Comparison of ENCODE assay signal across 15 cellular contexts in genomic region chr3:60582285-60582684, GRCh38.
DNase-seq lines count a peak whose midpoint lies in the region; ATAC-seq, FAIRE-seq and TF ChIP-seq lines count a peak whose summit lies in the region.
"Had no signal": no experiment of that assay in that cellular context is flagged by ENCODE, and none has a peak within 500 bp of the region (broad histone marks: within the 10 kb centered on the region; RNA-seq: fewer than 3 reads in every experiment).

No MANE protein-coding gene starts in this region.

- no peak overlapping the region for H3K4me3 Mint-ChIP-seq in HFFc6
- no peak overlapping the region for H3K4me3 Mint-ChIP-seq in naive thymus-derived CD4-positive, alpha-beta T cell
- H3K4me3 Mint-ChIP-seq: CD14-positive monocyte, WTC11 had no signal

- no peak overlapping the region for H3K4me3 ChIP-seq in GM12878
- no peak overlapping the region for H3K4me3 ChIP-seq in left lung
- H3K4me3 ChIP-seq in naive thymus-derived CD4-positive, alpha-beta T cell (ENCODE audit: low read length) = no peak overlapping the region

- CTCF ChIA-PET in GM12878 (lab: Yijun Ruan, JAX) = interaction anchor here (0.9 kb wide), 1 partner anchor 789 kb away, joined by 4 read pairs; no protein-coding TSS in a partner anchor
- CTCF ChIA-PET in naive thymus-derived CD4-positive, alpha-beta T cell (lab: Charles Lee) = no interaction called here

- DNase-seq in ACHN (peak; percentile 13), HFFc6 (peak; percentile 13), GM12878 (ENCODE audit: low read depth, low spot score) (no peak), left lung (no peak), AG08396 (ENCODE audit: low spot score) (no peak), NCI-H446 treated with DMSO at 0.1 percent for 48 hours (lab: John Stamatoyannopoulos, UW) (no peak)
- no peak for DNase-seq in naive thymus-derived CD4-positive, alpha-beta T cell
- DNase-seq: activated T-cell treated with anti-CD3 and anti-CD28 coated beads, Interleukin-2, amount 50 U/mL, for 48 hours; caudate nucleus; KBM-7; NCI-H2171; SHP77 treated with DMSO at 0.1 percent for 48 hours had no signal

- in situ Hi-C loops in ACHN (cut with HindIII; ENCODE audit: low pct_ligation_motif_present, low pct_unique_long_range_greater_than_20kb, low sequenced_read_pairs) = no loop called here
- in situ Hi-C loops in GM12878 (cut with MboI) = no loop called here

- POLR2A ChIA-PET in GM12878 (lab: Charles Lee) = no interaction called here
- POLR2A ChIA-PET in naive thymus-derived CD4-positive, alpha-beta T cell (lab: Charles Lee) = no interaction called here

- no peaks in the 10 kb centered on the region; the same call in 1 of the 2 replicates for H3K27me3 Mint-ChIP-seq in HFFc6 (ENCODE audit: insufficient read depth)
- H3K27me3 Mint-ChIP-seq in naive thymus-derived CD4-positive, alpha-beta T cell = peaks cover 0 to 6% (median 0%) of the 10 kb centered on the region in 5 donors

- no peak overlapping the region for H3K4me2 ChIP-seq in GM12878 (ENCODE audit: control insufficient read depth, insufficient read depth)

- H3K9me3 ChIP-seq in GM12878 (replicated peaks; ENCODE audit: control insufficient read depth, insufficient read depth, low read length) (no peaks in the 10 kb centered on the region), left lung (no peaks in the 10 kb centered on the region)
- H3K9me3 ChIP-seq in naive thymus-derived CD4-positive, alpha-beta T cell (ENCODE audit: control insufficient read depth in 2 of 3, low read length in 3 of 3) = no peaks in the 10 kb centered on the region

- no peak for FAIRE-seq in GM12878 (lab: Jason Lieb, UNC)

- intact Hi-C loops in GM12878 (cut with micrococcal nuclease; ENCODE audit: unreplicated experiment) = loop anchor here (10.0 kb wide), 1 partner anchor 793 kb away; no protein-coding TSS in a partner anchor
- intact Hi-C loops in left lung (cut with DNase I) = no loop called here
- intact Hi-C loops in naive thymus-derived CD4-positive, alpha-beta T cell (cut with micrococcal nuclease) = no loop called here

- H3K4me1 Mint-ChIP-seq in HFFc6 (ENCODE audit: low read depth) = peaks cover 40% of the 10 kb centered on the region
- peaks cover 0 to 1% (median 0%) of the 10 kb centered on the region in 7 donors for H3K4me1 Mint-ChIP-seq in naive thymus-derived CD4-positive, alpha-beta T cell
- H3K4me1 Mint-ChIP-seq: CD14-positive monocyte had no signal

- H3K4me1 ChIP-seq in GM12878 (ENCODE audit: control insufficient read depth, insufficient read depth, low read length) = no peaks in the 10 kb centered on the region
- no peaks in the 10 kb centered on the region for H3K4me1 ChIP-seq in left lung
- H3K4me1 ChIP-seq in naive thymus-derived CD4-positive, alpha-beta T cell (ENCODE audit: control insufficient read depth in 2 of 2, insufficient read depth in 2 of 2, low read length in 2 of 2) = no peaks in the 10 kb centered on the region

- no peak overlapping the region for H2AFZ ChIP-seq in GM12878 (ENCODE audit: control insufficient read depth, low read depth, low read length)

- H3K27ac ChIP-seq in GM12878 (ENCODE audit: control insufficient read depth, insufficient read depth) = no peak overlapping the region
- H3K27ac ChIP-seq in left lung = no peak overlapping the region
- H3K27ac ChIP-seq in naive thymus-derived CD4-positive, alpha-beta T cell (ENCODE audit: low read depth, low read length) = no peak overlapping the region

- TF ChIP-seq POLR2A in GM12878 (IDR thresholded peaks at IDR 0.05; ENCODE audit: low read depth, low read length) = no peak

- TF ChIP-seq RAD21 in GM12878 (IDR thresholded peaks at IDR 0.05; ENCODE audit: insufficient read depth, low read depth, low read length) = peak; percentile 25; the same call in 1 of the 2 replicates

- no peaks in the 10 kb centered on the region for H3K36me3 Mint-ChIP-seq in HFFc6 (ENCODE audit: low read depth)
- peaks cover 0 to 3% (median 0%) of the 10 kb centered on the region in 5 donors for H3K36me3 Mint-ChIP-seq in naive thymus-derived CD4-positive, alpha-beta T cell
- H3K36me3 Mint-ChIP-seq: CD14-positive monocyte had no signal

- no peak for ATAC-seq in GM12878
- peak; percentile 56 for ATAC-seq in left lung
- no peak for ATAC-seq in HG03108 (IDR thresholded peaks at IDR 0.05; ENCODE audit: unreplicated experiment)
- ATAC-seq in naive thymus-derived CD4-positive, alpha-beta T cell = no peak
- ATAC-seq: WTC11 had no signal

- H3K36me3 ChIP-seq in GM12878 (ENCODE audit: control insufficient read depth in 2 of 2, insufficient read depth in 2 of 2, low read length in 1 of 2) = no peaks in the 10 kb centered on the region
- no peaks in the 10 kb centered on the region for H3K36me3 ChIP-seq in left lung
- no peaks in the 10 kb centered on the region for H3K36me3 ChIP-seq in naive thymus-derived CD4-positive, alpha-beta T cell (ENCODE audit: control insufficient read depth in 2 of 3, insufficient read depth in 3 of 3, low read length in 3 of 3)

- SMC1A ChIA-PET in GM12878 (lab: Charles Lee; ENCODE audit: uncharacterized antibody, unreplicated experiment) = no interaction called here

- no peaks in the 10 kb centered on the region for H3K27me3 ChIP-seq in GM12878 (replicated peaks in 1 of 2; ENCODE audit: control insufficient read depth in 2 of 2, insufficient read depth in 2 of 2, low read length in 1 of 2)
- no peaks in the 10 kb centered on the region for H3K27me3 ChIP-seq in left lung
- H3K27me3 ChIP-seq in naive thymus-derived CD4-positive, alpha-beta T cell (ENCODE audit: control insufficient read depth in 2 of 2, insufficient read depth in 2 of 2, low read length in 2 of 2) = no peaks in the 10 kb centered on the region

- H3K27ac Mint-ChIP-seq in HFFc6 = no peak overlapping the region
- no peak overlapping the region for H3K27ac Mint-ChIP-seq in naive thymus-derived CD4-positive, alpha-beta T cell
- H3K27ac Mint-ChIP-seq: CD14-positive monocyte, WTC11 had no signal

- no peak overlapping the region for H3K9ac ChIP-seq in GM12878 (ENCODE audit: control insufficient read depth, insufficient read depth, low read length)

- no peaks in the 10 kb centered on the region for H3K9me3 Mint-ChIP-seq in HFFc6
- peaks cover 0 to 5% (median 0%) of the 10 kb centered on the region in 11 donors for H3K9me3 Mint-ChIP-seq in naive thymus-derived CD4-positive, alpha-beta T cell

- H3K79me2 ChIP-seq in GM12878 (ENCODE audit: control insufficient read depth, insufficient read depth, low read length) = no peaks in the 10 kb centered on the region

- no peak for TF ChIP-seq EP300 in GM12878 (IDR thresholded peaks at IDR 0.05; ENCODE audit: borderline replicate concordance in 1 of 2, control insufficient read depth in 1 of 2, low read depth in 2 of 2, low read length in 2 of 2)

- no peaks in the 10 kb centered on the region for H4K20me1 ChIP-seq in GM12878 (ENCODE audit: control insufficient read depth, insufficient read depth)

- BruUV-seq in GM12878 (replicated peaks; lab: Mats Ljungman, UMichigan) = no TSS peak

- peak; percentile 66; the same call in 1 of the 2 replicates for TF ChIP-seq CTCF in HFFc6 (IDR thresholded peaks at IDR 0.05)
- TF ChIP-seq CTCF in GM12878 (IDR thresholded peaks at IDR 0.05 in 2 of 3, conservative IDR thresholded peaks at IDR 0.05 in 1 of 3; ENCODE audit: control insufficient read depth in 2 of 3, extremely low read depth in 1 of 3, insufficient read depth in 1 of 3, low read depth in 3 of 3, low read length in 3 of 3) = no peak
- TF ChIP-seq CTCF in left lung (IDR thresholded peaks at IDR 0.05) = peak in 1 of 2 donors; percentile 20

- RAD21 ChIA-PET in GM12878 (lab: Charles Lee; ENCODE audit: unreplicated experiment) = no interaction called here

- WGBS in GM12878 (ENCODE audit: insufficient coverage, insufficient replicate concordance, low lambda C conversion rate, missing lambda C conversion rate) = 46% methylated on average over 3 of the region's 3 CpGs

TF ChIP-seq in GM12878, 131 proteins besides CTCF, POLR2A, EP300 and RAD21 (continues in another document):
- TF ChIP-seq ZNF384 (IDR thresholded peaks at IDR 0.05; ENCODE audit: borderline replicate concordance, low read depth, low read length) (no peak), STAT3 (IDR thresholded peaks at IDR 0.05; ENCODE audit: low read depth, low read length) (no peak), ASH2L (IDR thresholded peaks at IDR 0.05; ENCODE audit: borderline replicate concordance, low read depth) (no peak), NFXL1 (IDR thresholded peaks at IDR 0.05; ENCODE audit: borderline replicate concordance) (no peak)
- TF ChIP-seq, protein P1, sequence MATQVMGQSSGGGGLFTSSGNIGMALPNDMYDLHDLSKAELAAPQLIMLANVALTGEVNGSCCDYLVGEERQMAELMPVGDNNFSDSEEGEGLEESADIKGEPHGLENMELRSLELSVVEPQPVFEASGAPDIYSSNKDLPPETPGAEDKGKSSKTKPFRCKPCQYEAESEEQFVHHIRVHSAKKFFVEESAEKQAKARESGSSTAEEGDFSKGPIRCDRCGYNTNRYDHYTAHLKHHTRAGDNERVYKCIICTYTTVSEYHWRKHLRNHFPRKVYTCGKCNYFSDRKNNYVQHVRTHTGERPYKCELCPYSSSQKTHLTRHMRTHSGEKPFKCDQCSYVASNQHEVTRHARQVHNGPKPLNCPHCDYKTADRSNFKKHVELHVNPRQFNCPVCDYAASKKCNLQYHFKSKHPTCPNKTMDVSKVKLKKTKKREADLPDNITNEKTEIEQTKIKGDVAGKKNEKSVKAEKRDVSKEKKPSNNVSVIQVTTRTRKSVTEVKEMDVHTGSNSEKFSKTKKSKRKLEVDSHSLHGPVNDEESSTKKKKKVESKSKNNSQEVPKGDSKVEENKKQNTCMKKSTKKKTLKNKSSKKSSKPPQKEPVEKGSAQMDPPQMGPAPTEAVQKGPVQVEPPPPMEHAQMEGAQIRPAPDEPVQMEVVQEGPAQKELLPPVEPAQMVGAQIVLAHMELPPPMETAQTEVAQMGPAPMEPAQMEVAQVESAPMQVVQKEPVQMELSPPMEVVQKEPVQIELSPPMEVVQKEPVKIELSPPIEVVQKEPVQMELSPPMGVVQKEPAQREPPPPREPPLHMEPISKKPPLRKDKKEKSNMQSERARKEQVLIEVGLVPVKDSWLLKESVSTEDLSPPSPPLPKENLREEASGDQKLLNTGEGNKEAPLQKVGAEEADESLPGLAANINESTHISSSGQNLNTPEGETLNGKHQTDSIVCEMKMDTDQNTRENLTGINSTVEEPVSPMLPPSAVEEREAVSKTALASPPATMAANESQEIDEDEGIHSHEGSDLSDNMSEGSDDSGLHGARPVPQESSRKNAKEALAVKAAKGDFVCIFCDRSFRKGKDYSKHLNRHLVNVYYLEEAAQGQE (IDR thresholded peaks at IDR 0.05; ENCODE audit: low read depth, low read length) = no peak

Comparison
In these comparisons a context has a peak if more than half of its experiments do, and no peak if none do; other contexts are left out.
1. DNase-seq: peak in ACHN (single experiment) and HFFc6 (single experiment); none in GM12878 (single experiment), left lung (0 of 2), AG08396 (single experiment), NCI-H446 treated with DMSO at 0.1 percent for 48 hours (single experiment) and naive thymus-derived CD4-positive, alpha-beta T cell (0 of 9).